ENCODE assay signal across 9 cellular contexts in genomic region chr2:19363474-19363778, GRCh38. TPM values are rescaled to one million over a fixed set of nuclear protein-coding genes. Genes with fewer than 3 reads are reported as not detected.
A peak's percentile ranks its signal among the peaks of the same experiment; 100 is the strongest.
DNase-seq lines count a peak whose midpoint lies in the region; ATAC-seq and TF ChIP-seq lines count a peak whose summit lies in the region.
"Had no signal": no experiment of that assay in that cellular context is flagged by ENCODE, and none has a peak within 500 bp of the region (broad histone marks: within the 10 kb centered on the region; RNA-seq: fewer than 3 reads in every experiment).

No MANE protein-coding gene starts in this region.

- H3K4me3 Mint-ChIP-seq in HFFc6: peak overlapping the region; percentile 93
- peak overlapping the region; percentile 95 for H3K4me3 Mint-ChIP-seq in activated naive CD8-positive, alpha-beta T cell
- peak overlapping the region; percentile 93 for H3K4me3 Mint-ChIP-seq in stimulated activated memory B cell treated with anti-CD40 and anti-IgM and Interleukin-4, amounts not matched to agents 10 μg/mL and 1 μg/mL and 100 μg/mL, for 72 hours

- no peaks in the 10 kb centered on the region for H3K9me3 ChIP-seq in iPS-20b (ENCODE audit: insufficient read depth, low read depth, low read length)

- DNase-seq in HFFc6: no peak
- DNase-seq: activated CD4-positive, CD25-positive, alpha-beta regulatory T cell had no signal

- no peaks in the 10 kb centered on the region for H3K9me3 Mint-ChIP-seq in HFFc6
- H3K9me3 Mint-ChIP-seq in activated naive CD8-positive, alpha-beta T cell (ENCODE audit: low read depth): no peaks in the 10 kb centered on the region
- H3K9me3 Mint-ChIP-seq in stimulated activated memory B cell treated with anti-CD40 and anti-IgM and Interleukin-4, amounts not matched to agents 10 μg/mL and 1 μg/mL and 100 μg/mL, for 72 hours: no peaks in the 10 kb centered on the region

- no peak overlapping the region for H3K27ac ChIP-seq in iPS-20b (ENCODE audit: low read length)
- H3K27ac ChIP-seq: KMS-11 had no signal

- no peak for ATAC-seq in stimulated activated memory B cell treated with anti-CD40 and anti-IgM and Interleukin-4, amounts not matched to agents 10 μg/mL and 1 μg/mL and 100 μg/mL, for 72 hours
- ATAC-seq in HG02840 (IDR thresholded peaks at IDR 0.05; ENCODE audit: low FRiP score, unreplicated experiment) (no peak), HG02970 (IDR thresholded peaks at IDR 0.05; ENCODE audit: low FRiP score, unreplicated experiment) (no peak), GM18519 (IDR thresholded peaks at IDR 0.05; ENCODE audit: low FRiP score, unreplicated experiment) (no peak)

- H3K36me3 Mint-ChIP-seq in HFFc6 (ENCODE audit: low read depth): no peaks in the 10 kb centered on the region
- no peaks in the 10 kb centered on the region for H3K36me3 Mint-ChIP-seq in activated naive CD8-positive, alpha-beta T cell
- no peaks in the 10 kb centered on the region for H3K36me3 Mint-ChIP-seq in stimulated activated memory B cell treated with anti-CD40 and anti-IgM and Interleukin-4, amounts not matched to agents 10 μg/mL and 1 μg/mL and 100 μg/mL, for 72 hours

- no peaks in the 10 kb centered on the region for H3K36me3 ChIP-seq in iPS-20b (ENCODE audit: insufficient read depth, low read depth, low read length)

- H3K4me1 ChIP-seq in iPS-20b (ENCODE audit: insufficient read depth, low read length): no peaks in the 10 kb centered on the region; the same call in 1 of the 2 replicates

- no peak overlapping the region for H3K9ac ChIP-seq in iPS-20b (ENCODE audit: low read depth, low read length)
- H3K9ac ChIP-seq: KMS-11 had no signal

- peaks cover 9% of the 10 kb centered on the region for H3K27me3 Mint-ChIP-seq in HFFc6 (ENCODE audit: insufficient read depth)
- peaks cover 29% of the 10 kb centered on the region for H3K27me3 Mint-ChIP-seq in activated naive CD8-positive, alpha-beta T cell
- H3K27me3 Mint-ChIP-seq in stimulated activated memory B cell treated with anti-CD40 and anti-IgM and Interleukin-4, amounts not matched to agents 10 μg/mL and 1 μg/mL and 100 μg/mL, for 72 hours: peaks cover 55% of the 10 kb centered on the region

- H3K4me1 Mint-ChIP-seq in HFFc6 (ENCODE audit: low read depth): peaks cover 15% of the 10 kb centered on the region
- H3K4me1 Mint-ChIP-seq in activated naive CD8-positive, alpha-beta T cell (ENCODE audit: low read depth): peaks cover 29% of the 10 kb centered on the region
- peaks cover 40% of the 10 kb centered on the region for H3K4me1 Mint-ChIP-seq in stimulated activated memory B cell treated with anti-CD40 and anti-IgM and Interleukin-4, amounts not matched to agents 10 μg/mL and 1 μg/mL and 100 μg/mL, for 72 hours

- H3K27ac Mint-ChIP-seq in HFFc6: peak overlapping the region; percentile 63
- no peak overlapping the region for H3K27ac Mint-ChIP-seq in activated naive CD8-positive, alpha-beta T cell
- H3K27ac Mint-ChIP-seq in stimulated activated memory B cell treated with anti-CD40 and anti-IgM and Interleukin-4, amounts not matched to agents 10 μg/mL and 1 μg/mL and 100 μg/mL, for 72 hours: peak overlapping the region; percentile 72

- peaks cover 100% of the 10 kb centered on the region for H3K27me3 ChIP-seq in iPS-20b (ENCODE audit: insufficient read depth, low read length)

- peak overlapping the region; percentile 56; the same call in 1 of the 2 replicates for H3K4me3 ChIP-seq in iPS-20b (ENCODE audit: low read length)

- TF ChIP-seq CTCF in HFFc6 (IDR thresholded peaks at IDR 0.05): no peak

RNA-seq across cellular contexts. Expression of gene OSR1, which starts 5.0 kb away (rescaled TPM):
- 10 to 100 TPM in 4 of 6 experiments, 1 to 10 TPM in 2; 5.4 to 11.9 (median 11.1) TPM for total RNA-seq in HFFc6 (2021; fragmentation: NEBNext Ultra II Directional; extraction: Animal tissue kit (Norgen Biotek cat#: 25700))
